20 cellular contexts compared by ENCODE assay signal in genomic region chr1:59480188-59480888, GRCh38.
DNase-seq lines count a peak whose midpoint lies in the region; ATAC-seq, FAIRE-seq and TF ChIP-seq lines count a peak whose summit lies in the region.
"Had no signal": no experiment of that assay in that cellular context is flagged by ENCODE, and none has a peak within 500 bp of the region (broad histone marks: within the 10 kb centered on the region; RNA-seq: fewer than 3 reads in every experiment).

No MANE protein-coding gene starts in this region.

- TF ChIP-seq RAD21 in liver (IDR thresholded peaks at IDR 0.05) = peak; percentile 69 to 75

- H3K4me3 ChIP-seq in Loucy (ENCODE audit: low read length, poor library complexity, severe bottlenecking) (no peak overlapping the region), kidney (ENCODE audit: low read length in 2 of 2) (no peak overlapping the region), liver (ENCODE audit: low read depth in 1 of 3, low read length in 3 of 3) (no peak overlapping the region)
- H3K4me3 ChIP-seq: GM23338, K562 had no signal

- ATAC-seq in HG02884 (IDR thresholded peaks at IDR 0.05; ENCODE audit: unreplicated experiment) (no peak), Right ventricle myocardium inferior (no peak)
- ATAC-seq: GM23338, K562 had no signal

- H3K9ac ChIP-seq in Loucy (ENCODE audit: low read depth, low read length, poor library complexity, severe bottlenecking) (no peak overlapping the region), kidney (ENCODE audit: low read length in 2 of 2) (no peak overlapping the region), liver (ENCODE audit: low read depth in 1 of 2, low read length in 2 of 2) (peak overlapping the region in 1 of 2 donors; percentile 33)

- H3K27ac ChIP-seq in kidney (ENCODE audit: low read depth in 2 of 2, low read length in 2 of 2) (peak overlapping the region; percentile 33 to 37), liver (ENCODE audit: low read depth in 1 of 2, low read length in 2 of 2) (peak overlapping the region; percentile 78 to 82)
- H3K27ac ChIP-seq: C4-2B had no signal

- no peaks in the 10 kb centered on the region for H3K9me3 ChIP-seq in Loucy (ENCODE audit: insufficient read depth, low read depth, low read length)
- H3K9me3 ChIP-seq in kidney (ENCODE audit: control insufficient read depth in 1 of 2, low read length in 2 of 2) = no peaks in the 10 kb centered on the region
- no peaks in the 10 kb centered on the region for H3K9me3 ChIP-seq in liver (ENCODE audit: control insufficient read depth in 4 of 4, low read length in 3 of 4)
- H3K9me3 ChIP-seq: Caco-2 had no signal

- FAIRE-seq in kidney (lab: Jason Lieb, UNC) = peak; percentile 3
- FAIRE-seq: D721Med, GM12892, GM18507, H54, K562 had no signal

- H4K20me1 ChIP-seq in Loucy (ENCODE audit: insufficient read depth, low read length, poor library complexity, severe bottlenecking) = no peaks in the 10 kb centered on the region

- no peaks in the 10 kb centered on the region for H3F3A ChIP-seq in Loucy (ENCODE audit: low read depth)

- H3K9me2 ChIP-seq in Loucy (replicated peaks; ENCODE audit: low read depth, low read length) = no peaks in the 10 kb centered on the region

- H3K36me3 ChIP-seq in Loucy (ENCODE audit: insufficient read depth, low read length) = no peaks in the 10 kb centered on the region
- no peaks in the 10 kb centered on the region for H3K36me3 ChIP-seq in kidney (ENCODE audit: control insufficient read depth in 1 of 2, insufficient read depth in 2 of 2, low read length in 2 of 2)
- peaks cover 0 to 4% (median 0%) of the 10 kb centered on the region in 4 donors for H3K36me3 ChIP-seq in liver (ENCODE audit: control insufficient read depth in 4 of 4, insufficient read depth in 3 of 4, low read depth in 1 of 4, low read length in 3 of 4)

- H3K27me3 ChIP-seq in Loucy (ENCODE audit: insufficient read depth, low read length, poor library complexity, severe bottlenecking) (no peaks in the 10 kb centered on the region), liver (ENCODE audit: control insufficient read depth in 4 of 4, insufficient read depth in 4 of 4, low read length in 3 of 4) (no peaks in the 10 kb centered on the region)

- no peaks in the 10 kb centered on the region for H3K79me2 ChIP-seq in Loucy (ENCODE audit: insufficient read depth, low read length)

- intact Hi-C loops in kidney (cut with DNase I) = no loop called here
- intact Hi-C loops in Right ventricle myocardium inferior (cut with DNase I) = no loop called here

- 37% methylated on average over 7 of the region's 7 CpGs for WGBS in liver

- H3K4me1 ChIP-seq in Loucy (ENCODE audit: insufficient read depth, low read length, poor library complexity, severe bottlenecking) (peaks cover 85% of the 10 kb centered on the region), kidney (ENCODE audit: control insufficient read depth in 1 of 2, insufficient read depth in 1 of 2, low read depth in 1 of 2, low read length in 2 of 2) (peaks cover 4 to 5% of the 10 kb centered on the region in 2 donors), liver (ENCODE audit: control insufficient read depth in 4 of 4, insufficient read depth in 4 of 4, low read length in 3 of 4) (peaks cover 0 to 28% (median 19%) of the 10 kb centered on the region in 4 donors)
- H3K4me1 ChIP-seq: Caco-2 had no signal

- H2AFZ ChIP-seq in Loucy (ENCODE audit: low read length) = no peak overlapping the region
- H2AFZ ChIP-seq: GM23338 had no signal

- peak overlapping the region; percentile 1 for H3K4me2 ChIP-seq in Loucy (ENCODE audit: low read depth, low read length, poor library complexity, severe bottlenecking)
- H3K4me2 ChIP-seq: GM23338 had no signal

- DNase-seq in kidney (no peak), Right ventricle myocardium inferior (ENCODE audit: missing footprints) (no peak), DMS153 treated with DMSO at 0.1 percent for 48 hours (lab: John Stamatoyannopoulos, UW; ENCODE audit: unreplicated experiment) (no peak)
- DNase-seq in activated T-cell treated with anti-CD3 and anti-CD28 coated beads, Interleukin-2, amount 50 U/mL, for 1 hour = no peak
- DNase-seq: AML-193; Caco-2; CD4-positive, alpha-beta T cell; DMS79; GDM1; HCEC 1CT had no signal

- TF ChIP-seq CTCF in Loucy (conservative IDR thresholded peaks at IDR 0.05; ENCODE audit: low read length) = no peak
- TF ChIP-seq CTCF in kidney (IDR thresholded peaks at IDR 0.05; ENCODE audit: borderline replicate concordance, extremely low read depth, insufficient read depth) = no peak
- TF ChIP-seq CTCF in liver (IDR thresholded peaks at IDR 0.05; ENCODE audit: low read depth, low read length, missing input control) = no peak

TF ChIP-seq in liver, 16 proteins besides CTCF, POLR2A, EP300 and RAD21:
- TF ChIP-seq GABPA (IDR thresholded peaks at IDR 0.05 in 1 of 2, conservative IDR thresholded peaks at IDR 0.05 in 1 of 2) (peak in 1 of 2 donors; percentile 68), NR2F2 (IDR thresholded peaks at IDR 0.05) (peak; percentile 60), SP1 (IDR thresholded peaks at IDR 0.05) (peak; percentile 98), MAX (IDR thresholded peaks at IDR 0.05) (peak; percentile 98), REST (IDR thresholded peaks at IDR 0.05) (peak; percentile 69), JUND (IDR thresholded peaks at IDR 0.05) (peak; percentile 90 to 95), HNF4A (conservative IDR thresholded peaks at IDR 0.05) (peak; percentile 100), FOXA2 (IDR thresholded peaks at IDR 0.05) (peak; percentile 68), HNF4G (IDR thresholded peaks at IDR 0.05) (peak; percentile 100), YY1 (IDR thresholded peaks at IDR 0.05) (peak; percentile 93), TAF1 (conservative IDR thresholded peaks at IDR 0.05) (no peak), FOXA1 (IDR thresholded peaks at IDR 0.05) (peak; percentile 68), EGR1 (IDR thresholded peaks at IDR 0.05; ENCODE audit: low read depth in 2 of 2) (peak in 1 of 2 donors; percentile 84), RXRA (IDR thresholded peaks at IDR 0.05) (peak; percentile 98 to 99)
- TF ChIP-seq, protein P1, sequence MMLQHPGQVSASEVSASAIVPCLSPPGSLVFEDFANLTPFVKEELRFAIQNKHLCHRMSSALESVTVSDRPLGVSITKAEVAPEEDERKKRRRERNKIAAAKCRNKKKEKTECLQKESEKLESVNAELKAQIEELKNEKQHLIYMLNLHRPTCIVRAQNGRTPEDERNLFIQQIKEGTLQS (IDR thresholded peaks at IDR 0.05) = no peak
- TF ChIP-seq, protein P2, sequence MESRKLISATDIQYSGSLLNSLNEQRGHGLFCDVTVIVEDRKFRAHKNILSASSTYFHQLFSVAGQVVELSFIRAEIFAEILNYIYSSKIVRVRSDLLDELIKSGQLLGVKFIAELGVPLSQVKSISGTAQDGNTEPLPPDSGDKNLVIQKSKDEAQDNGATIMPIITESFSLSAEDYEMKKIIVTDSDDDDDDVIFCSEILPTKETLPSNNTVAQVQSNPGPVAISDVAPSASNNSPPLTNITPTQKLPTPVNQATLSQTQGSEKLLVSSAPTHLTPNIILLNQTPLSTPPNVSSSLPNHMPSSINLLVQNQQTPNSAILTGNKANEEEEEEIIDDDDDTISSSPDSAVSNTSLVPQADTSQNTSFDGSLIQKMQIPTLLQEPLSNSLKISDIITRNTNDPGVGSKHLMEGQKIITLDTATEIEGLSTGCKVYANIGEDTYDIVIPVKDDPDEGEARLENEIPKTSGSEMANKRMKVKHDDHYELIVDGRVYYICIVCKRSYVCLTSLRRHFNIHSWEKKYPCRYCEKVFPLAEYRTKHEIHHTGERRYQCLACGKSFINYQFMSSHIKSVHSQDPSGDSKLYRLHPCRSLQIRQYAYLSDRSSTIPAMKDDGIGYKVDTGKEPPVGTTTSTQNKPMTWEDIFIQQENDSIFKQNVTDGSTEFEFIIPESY (IDR thresholded peaks at IDR 0.05) = peak; percentile 78
